In the genomic region with DNA sequence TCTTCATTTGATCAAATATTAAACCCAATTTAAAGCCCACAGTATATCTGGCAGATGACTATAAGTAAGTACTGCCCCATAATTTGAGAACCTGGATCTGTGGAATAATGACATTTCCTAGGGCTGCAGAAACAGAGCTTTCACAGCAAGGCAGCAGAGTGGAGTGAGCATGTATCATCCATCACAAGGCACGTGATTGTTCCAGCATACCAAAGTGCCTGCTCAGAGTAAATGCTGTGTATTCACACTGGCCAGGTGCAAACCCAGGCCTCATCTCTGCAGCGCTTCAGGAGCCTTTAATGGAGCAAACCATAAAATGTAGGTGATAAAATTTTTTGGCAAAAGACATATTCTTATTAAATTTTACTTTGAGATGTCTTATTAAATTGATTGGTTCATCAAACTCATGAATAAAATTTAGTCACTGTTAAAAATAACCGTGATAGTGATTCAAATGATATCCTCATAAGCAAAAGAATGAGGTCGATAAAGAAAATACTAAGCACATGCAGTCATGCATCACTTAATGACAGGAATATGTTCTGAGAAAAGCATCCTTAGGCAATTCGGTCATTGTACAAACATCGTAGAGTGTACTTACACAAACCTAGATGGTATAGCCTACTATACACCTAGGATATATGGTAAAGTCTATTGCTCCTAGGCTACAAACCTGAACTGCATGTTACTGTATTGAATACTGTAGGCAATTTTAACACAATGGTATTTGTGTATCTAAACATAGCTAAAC, we compare ENCODE assay signal across 19 cellular contexts.
A peak's percentile ranks its signal among the peaks of the same experiment; 100 is the strongest.
DNase-seq lines count a peak whose midpoint lies in the region; ATAC-seq and TF ChIP-seq lines count a peak whose summit lies in the region.
"Had no signal": no experiment of that assay in that cellular context is flagged by ENCODE, and none has a peak within 500 bp of the region (broad histone marks: within the 10 kb centered on the region; RNA-seq: fewer than 3 reads in every experiment).

No MANE protein-coding gene starts in this region.

- H3K27ac Mint-ChIP-seq in Calu3 (ENCODE audit: unreplicated experiment), result no peak overlapping the region
- H3K27ac Mint-ChIP-seq: activated naive CD4-positive, alpha-beta T cell treated with anti-CD3 and anti-CD28 coated beads, Interleukin-2, amount 50 U/mL, for 72 hours; CD4-positive, alpha-beta memory T cell; naive thymus-derived CD4-positive, alpha-beta T cell had no signal

- DNase-seq in ACHN (peak; percentile 2), IMR-90 (peak; percentile 4), NCI-H774 (lab: John Stamatoyannopoulos, UW) (peak; percentile 61), fibroblast of mammary gland (ENCODE audit: low read depth) (peak; percentile 4), Calu3 (no peak), tibial nerve (ENCODE audit: low spot score in 2 of 2) (no peak), posterior vena cava (ENCODE audit: low spot score) (no peak)
- DNase-seq: activated CD4-positive, alpha-beta T cell treated with anti-CD3 and anti-CD28 coated beads, Interleukin-2, amount 50 U/mL, for 4 hours; activated T-cell treated with anti-CD3 and anti-CD28 coated beads, Interleukin-2, amount 50 U/mL, for 1 hour; caudate nucleus; CD4-positive, alpha-beta memory T cell; effector memory CD4-positive, alpha-beta T cell; GDM1; naive thymus-derived CD4-positive, alpha-beta T cell; NCI-H2029; stimulated activated naive CD4-positive, alpha-beta T cell treated with Interleukin-2 at 50 U/mL for 16 hours had no signal

- no peak overlapping the region for H3K23ac ChIP-seq in IMR-90 (ENCODE audit: low read depth, low read length)

- TF ChIP-seq POLR2A in IMR-90 (IDR thresholded peaks at IDR 0.05; ENCODE audit: low read depth, low read length) (no peak), tibial nerve (IDR thresholded peaks at IDR 0.05) (no peak)

- H2AK5ac ChIP-seq in IMR-90 (ENCODE audit: low read depth, low read length), result no peak overlapping the region

- H3K27ac ChIP-seq in IMR-90 (ENCODE audit: insufficient read depth, low read length) (no peak overlapping the region), tibial nerve (no peak overlapping the region)
- H3K27ac ChIP-seq: prostate gland had no signal

- H3K9me3 ChIP-seq in IMR-90 (ENCODE audit: control insufficient read depth, insufficient read depth, low read length) (no peaks in the 10 kb centered on the region), tibial nerve (no peaks in the 10 kb centered on the region)
- H3K9me3 ChIP-seq: prostate gland had no signal

- H2BK5ac ChIP-seq in IMR-90 (ENCODE audit: low read depth, low read length, poor library complexity, severe bottlenecking), result no peak overlapping the region

- H4K8ac ChIP-seq in IMR-90 (ENCODE audit: low read depth in 2 of 2, low read length in 2 of 2), result no peak overlapping the region

- no peaks in the 10 kb centered on the region for H3K9me1 ChIP-seq in IMR-90 (ENCODE audit: insufficient read depth, low read length)

- no peak overlapping the region for H3K14ac ChIP-seq in IMR-90 (replicated peaks; ENCODE audit: low read depth, low read length)

- H3K4me1 Mint-ChIP-seq in Calu3 (ENCODE audit: low read depth, unreplicated experiment), result no peaks in the 10 kb centered on the region
- H3K4me1 Mint-ChIP-seq: CD4-positive, alpha-beta memory T cell; naive thymus-derived CD4-positive, alpha-beta T cell had no signal

- no peak overlapping the region for H2AK9ac ChIP-seq in IMR-90 (replicated peaks; ENCODE audit: low read depth, low read length, poor library complexity)

- POLR2A ChIA-PET in IMR-90 (lab: Charles Lee; ENCODE audit: unreplicated experiment), result no interaction called here

- peaks cover 7% of the 10 kb centered on the region for H3K9me3 Mint-ChIP-seq in Calu3 (ENCODE audit: low read depth, unreplicated experiment)

- no peak overlapping the region for H3K4ac ChIP-seq in IMR-90 (ENCODE audit: low read depth, low read length)

- in situ Hi-C loops in ACHN (cut with HindIII; ENCODE audit: low pct_ligation_motif_present, low pct_unique_long_range_greater_than_20kb, low sequenced_read_pairs) (no loop called here), IMR-90 (cut with MboI; ENCODE audit: low sequenced_read_pairs) (no loop called here)

- CTCF ChIA-PET in IMR-90 (lab: Yijun Ruan, JAX), result no interaction called here
- CTCF ChIA-PET in Calu3 (lab: Charles Lee), result no interaction called here

- no peak overlapping the region for H4K5ac ChIP-seq in IMR-90 (ENCODE audit: low read depth, low read length)

- H2BK15ac ChIP-seq in IMR-90 (ENCODE audit: low read depth, low read length), result no peak overlapping the region

- H3K36me3 Mint-ChIP-seq in Calu3 (ENCODE audit: insufficient read depth, unreplicated experiment), result no peaks in the 10 kb centered on the region
- H3K36me3 Mint-ChIP-seq: activated naive CD4-positive, alpha-beta T cell treated with anti-CD3 and anti-CD28 coated beads, Interleukin-2, amount 50 U/mL, for 72 hours; CD4-positive, alpha-beta memory T cell; naive thymus-derived CD4-positive, alpha-beta T cell had no signal

- H3K4me2 ChIP-seq in IMR-90 (ENCODE audit: low read depth, low read length), result no peak overlapping the region

- intact Hi-C loops in IMR-90 (cut with micrococcal nuclease) (no loop called here), Calu3 (cut with micrococcal nuclease; ENCODE audit: unreplicated experiment) (no loop called here), posterior vena cava (cut with DNase I) (no loop called here)

- no peaks in the 10 kb centered on the region for H3K4me1 ChIP-seq in IMR-90 (ENCODE audit: control insufficient read depth, insufficient read depth, low read length)
- no peaks in the 10 kb centered on the region for H3K4me1 ChIP-seq in tibial nerve

- no peak for TF ChIP-seq EP300 in tibial nerve (IDR thresholded peaks at IDR 0.05)

- H3K36me3 ChIP-seq in IMR-90 (ENCODE audit: control insufficient read depth, insufficient read depth, low read length) (no peaks in the 10 kb centered on the region), tibial nerve (no peaks in the 10 kb centered on the region)
- H3K36me3 ChIP-seq: prostate gland had no signal

- H2BK20ac ChIP-seq in IMR-90 (ENCODE audit: low read depth, low read length), result no peak overlapping the region

- H4K20me1 ChIP-seq in IMR-90 (ENCODE audit: insufficient read depth, low read length), result no peaks in the 10 kb centered on the region

- ATAC-seq in IMR-90 (ENCODE audit: low read depth) (no peak), GM19467 (IDR thresholded peaks at IDR 0.05; ENCODE audit: unreplicated experiment) (no peak)
- ATAC-seq: activated naive CD4-positive, alpha-beta T cell treated with anti-CD3 and anti-CD28 coated beads, Interleukin-2, amount 50 U/mL, for 72 hours; naive thymus-derived CD4-positive, alpha-beta T cell had no signal

- no peaks in the 10 kb centered on the region for H3K27me3 Mint-ChIP-seq in Calu3 (ENCODE audit: unreplicated experiment)

- TF ChIP-seq CTCF in IMR-90 (conservative IDR thresholded peaks at IDR 0.05; ENCODE audit: low read depth, low read length) (no peak), fibroblast of mammary gland (conservative IDR thresholded peaks at IDR 0.05; ENCODE audit: control insufficient read depth, insufficient read depth, low read depth, low read length) (no peak), Calu3 (IDR thresholded peaks at IDR 0.05; ENCODE audit: unreplicated experiment) (no peak), tibial nerve (IDR thresholded peaks at IDR 0.05) (no peak)

- H3K27me3 ChIP-seq in IMR-90 (ENCODE audit: control insufficient read depth, insufficient read depth, low read length), result peaks cover 3% of the 10 kb centered on the region; the same call in 1 of the 2 replicates
- no peaks in the 10 kb centered on the region for H3K27me3 ChIP-seq in tibial nerve

- no peak for TF ChIP-seq RAD21 in IMR-90 (IDR thresholded peaks at IDR 0.05; ENCODE audit: low read length)

- H3K79me1 ChIP-seq in IMR-90 (ENCODE audit: low read depth in 1 of 2, low read length in 2 of 2), result no peaks in the 10 kb centered on the region

- H3K4me3 Mint-ChIP-seq in Calu3 (ENCODE audit: low read depth, unreplicated experiment), result no peak overlapping the region
- H3K4me3 Mint-ChIP-seq: CD4-positive, alpha-beta memory T cell; naive thymus-derived CD4-positive, alpha-beta T cell had no signal

- H3K9ac ChIP-seq in IMR-90 (ENCODE audit: low read depth, low read length), result no peak overlapping the region

- no TSS peak for BruUV-seq in IMR-90 (replicated peaks; lab: Mats Ljungman, UMichigan)
- BruUV-seq in Calu3 (replicated peaks; lab: Mats Ljungman, UMichigan), result no TSS peak

- no peak overlapping the region for H3K4me3 ChIP-seq in IMR-90 (ENCODE audit: insufficient read depth, low read depth, low read length)
- H3K4me3 ChIP-seq in fibroblast of mammary gland (ENCODE audit: control insufficient read depth, low read depth, low read length), result no peak overlapping the region
- H3K4me3 ChIP-seq in tibial nerve, result no peak overlapping the region
- H3K4me3 ChIP-seq: prostate gland had no signal

- no peak overlapping the region for H2BK120ac ChIP-seq in IMR-90 (ENCODE audit: low read depth, low read length)

- H2AFZ ChIP-seq in IMR-90 (replicated peaks; ENCODE audit: low read length, poor library complexity), result no peak overlapping the region

- no peak overlapping the region for H3K18ac ChIP-seq in IMR-90 (ENCODE audit: low read depth, low read length)

- H3K56ac ChIP-seq in IMR-90 (ENCODE audit: extremely low read depth, insufficient read depth, low read length), result no peak overlapping the region

- no CpG with 5 or more reads among the region's 6 CpGs for WGBS in IMR-90 (ENCODE audit: extremely low coverage in 2 of 2, insufficient read length in 1 of 2), 2 experiments
- WGBS in tibial nerve, 2 donors, result 80 to 87% methylated on average over 6 of the region's 6 CpGs

- H4K91ac ChIP-seq in IMR-90 (ENCODE audit: insufficient read depth, low read depth, low read length), result no peak overlapping the region

- dilution Hi-C loops in IMR-90 (cut with HindIII; ENCODE audit: low sequenced_read_pairs, unreplicated experiment), result no loop called here

TF ChIP-seq in IMR-90, 13 proteins besides CTCF, POLR2A, EP300 and RAD21 (continues in another document):
- no peak for TF ChIP-seq FOS (IDR thresholded peaks at IDR 0.05; ENCODE audit: low read depth, low read length)
- no peak for TF ChIP-seq RFX5 (IDR thresholded peaks at IDR 0.05; ENCODE audit: low read depth, low read length)
- no peak for TF ChIP-seq SMC3 (IDR thresholded peaks at IDR 0.05; ENCODE audit: low read depth, low read length)
- no peak for TF ChIP-seq MXI1 (IDR thresholded peaks at IDR 0.05; ENCODE audit: borderline replicate concordance, low read depth, low read length)
- TF ChIP-seq BHLHE40 (IDR thresholded peaks at IDR 0.05; ENCODE audit: low read depth, low read length), result no peak
- TF ChIP-seq CEBPB (IDR thresholded peaks at IDR 0.05; ENCODE audit: low read depth, low read length), result no peak
- TF ChIP-seq, protein P1, sequence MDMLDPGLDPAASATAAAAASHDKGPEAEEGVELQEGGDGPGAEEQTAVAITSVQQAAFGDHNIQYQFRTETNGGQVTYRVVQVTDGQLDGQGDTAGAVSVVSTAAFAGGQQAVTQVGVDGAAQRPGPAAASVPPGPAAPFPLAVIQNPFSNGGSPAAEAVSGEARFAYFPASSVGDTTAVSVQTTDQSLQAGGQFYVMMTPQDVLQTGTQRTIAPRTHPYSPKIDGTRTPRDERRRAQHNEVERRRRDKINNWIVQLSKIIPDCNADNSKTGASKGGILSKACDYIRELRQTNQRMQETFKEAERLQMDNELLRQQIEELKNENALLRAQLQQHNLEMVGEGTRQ (IDR thresholded peaks at IDR 0.05; ENCODE audit: low read depth, low read length), result no peak
- TF ChIP-seq MAZ (IDR thresholded peaks at IDR 0.05; ENCODE audit: borderline replicate concordance, low read depth, low read length), result no peak

Comparison
In these comparisons a context has a peak if more than half of its experiments do, and no peak if none do; other contexts are left out.
1. DNase-seq: peak in ACHN (single experiment), IMR-90 (single experiment), NCI-H774 (single experiment) and fibroblast of mammary gland (single experiment); none in Calu3 (single experiment), tibial nerve (0 of 2) and posterior vena cava (single experiment).